In genomic region chr17:74873874-74874614, GRCh38 we compare ENCODE assay signal across 8 cellular contexts. TPM values are rescaled to one million over a fixed set of nuclear protein-coding genes. Genes with fewer than 3 reads are reported as not detected.
A peak's percentile ranks its signal among the peaks of the same experiment; 100 is the strongest.
DNase-seq lines count a peak whose midpoint lies in the region; ATAC-seq and TF ChIP-seq lines count a peak whose summit lies in the region.

No MANE protein-coding gene starts in this region.

- peak overlapping the region; percentile 82 to 98 (median 94) for H3K27ac Mint-ChIP-seq in brain

- peaks cover 28% of the 10 kb centered on the region for H3K27me3 Mint-ChIP-seq in brain

- DNase-seq in DMS53 treated with DMSO at 0.1 percent for 48 hours (lab: John Stamatoyannopoulos, UW; ENCODE audit: unreplicated experiment) (peak; percentile 32), MM.1S (no peak), NCI-H345 treated with DMSO at 0.1 percent for 48 hours (lab: John Stamatoyannopoulos, UW; ENCODE audit: unreplicated experiment) (no peak), H4 (ENCODE audit: low spot score) (no peak)

- H3K27ac ChIP-seq in MM.1S (ENCODE audit: low read length), result peak overlapping the region; percentile 56; the same call in 1 of the 2 replicates

- H3K27me3 ChIP-seq in MM.1S (replicated peaks; ENCODE audit: insufficient read depth, low read length) (peaks cover 22% of the 10 kb centered on the region), mononuclear cell (ENCODE audit: insufficient read depth, low read length) (no peaks in the 10 kb centered on the region)

- H3K79me2 ChIP-seq in MM.1S (ENCODE audit: low read length), result no peaks in the 10 kb centered on the region

- peaks cover 15% of the 10 kb centered on the region for H3K36me3 Mint-ChIP-seq in brain

- peak overlapping the region; percentile 84 for H3K4me2 ChIP-seq in MM.1S (ENCODE audit: low read depth, low read length)

- H3K9ac ChIP-seq in MM.1S (ENCODE audit: low read length), result peak overlapping the region; percentile 86

- H3K4me3 ChIP-seq in MM.1S (ENCODE audit: low read length) (peak overlapping the region; percentile 87), mononuclear cell (ENCODE audit: low read length) (peak overlapping the region; percentile 81)

- TF ChIP-seq CTCF in MM.1S (IDR thresholded peaks at IDR 0.05; ENCODE audit: low read length), result no peak
- TF ChIP-seq CTCF in brain (conservative IDR thresholded peaks at IDR 0.05), result no peak

- no peaks in the 10 kb centered on the region for H3K36me3 ChIP-seq in MM.1S (replicated peaks; ENCODE audit: insufficient read depth, low read length)

- peaks cover 24% of the 10 kb centered on the region; the same call in 1 of the 2 replicates for H3K4me1 ChIP-seq in MM.1S (ENCODE audit: low read length)
- peaks cover 16% of the 10 kb centered on the region for H3K4me1 ChIP-seq in mononuclear cell (ENCODE audit: insufficient read depth, low read length)

- H3K9me3 ChIP-seq in MM.1S (replicated peaks; ENCODE audit: insufficient read depth, low read length), result no peaks in the 10 kb centered on the region
- no peaks in the 10 kb centered on the region for H3K9me3 ChIP-seq in mononuclear cell (ENCODE audit: low read depth, low read length)

- peaks cover 0 to 3% (median 0%) of the 10 kb centered on the region in 5 experiments for H3K9me3 Mint-ChIP-seq in brain

- no peaks in the 10 kb centered on the region for H4K20me1 ChIP-seq in MM.1S (ENCODE audit: insufficient read depth, low read length)

- peak overlapping the region; percentile 51 for H2AFZ ChIP-seq in MM.1S (ENCODE audit: low read length)

- H3K9me2 ChIP-seq in MM.1S (replicated peaks; ENCODE audit: insufficient read depth, low read length), result no peaks in the 10 kb centered on the region

- peaks cover 29% of the 10 kb centered on the region for H3K4me1 Mint-ChIP-seq in brain

- ATAC-seq in GM21723 (IDR thresholded peaks at IDR 0.05; ENCODE audit: unreplicated experiment), result no peak
- ATAC-seq in HG03095 (IDR thresholded peaks at IDR 0.05; ENCODE audit: unreplicated experiment), result no peak

- peak overlapping the region; percentile 89 to 96 (median 92) for H3K4me3 Mint-ChIP-seq in brain

- 0 out of 2 replicates have a peak, but pooled peaks cover 4% of the 10 kb centered on the region for H3F3A ChIP-seq in MM.1S (ENCODE audit: insufficient read depth, low read length)

RNA-seq across cellular contexts. Expression of gene FDXR, which starts 1.2 kb away (rescaled TPM):
- 16.7 TPM for polyA plus RNA-seq in brain (ENCODE audit: insufficient read depth, low read depth, low replicate concordance)
- 1.3 TPM for total RNA-seq in mononuclear cell
- 22.1 and 30.0 TPM in 2 replicates for total RNA-seq in H4 (2014; rRNA removed; shearing (Covaris generic))

RNA-seq across cellular contexts. Expression of gene GRIN2C, which starts 14.4 kb away (rescaled TPM):
- polyA plus RNA-seq in brain (ENCODE audit: insufficient read depth, low read depth, low replicate concordance), result 10.0 TPM
- total RNA-seq in mononuclear cell, result not detected
- total RNA-seq in H4 (2014; rRNA removed; shearing (Covaris generic)), result 0.12 TPM in 1 of 2 replicates, not detected in the other

RNA-seq across cellular contexts. Expression of gene FADS6, which starts 19.4 kb away (rescaled TPM):
- 0.39 TPM for polyA plus RNA-seq in brain (ENCODE audit: insufficient read depth, low read depth, low replicate concordance)
- not detected for total RNA-seq in mononuclear cell
- not detected in 2 replicates for total RNA-seq in H4 (2014; rRNA removed; shearing (Covaris generic))

RNA-seq across cellular contexts. Expression of gene USH1G, which starts 49.0 kb away (rescaled TPM):
- not detected for polyA plus RNA-seq in brain (ENCODE audit: insufficient read depth, low read depth, low replicate concordance)
- not detected for total RNA-seq in mononuclear cell
- total RNA-seq in H4 (2014; rRNA removed; shearing (Covaris generic)), result 0.54 TPM in 1 of 2 replicates, not detected in the other

RNA-seq across cellular contexts. Expression of gene OTOP2, which starts 50.0 kb away (rescaled TPM):
- not detected for polyA plus RNA-seq in brain (ENCODE audit: insufficient read depth, low read depth, low replicate concordance)
- not detected for total RNA-seq in mononuclear cell
- total RNA-seq in H4 (2014; rRNA removed; shearing (Covaris generic)), result not detected in 2 replicates

Comparison
In these comparisons a context has a peak if more than half of its experiments do, and no peak if none do; other contexts are left out.
1. RNA of gene FDXR, which starts 1.2 kb away (total RNA-seq): 22.1 to 30.0 TPM in H4; 1.3 TPM in mononuclear cell (single experiment); every median in the first group is over 10 times any median in the second.